Comparison of ENCODE assay signal across 1 cellular context in the genomic region with DNA sequence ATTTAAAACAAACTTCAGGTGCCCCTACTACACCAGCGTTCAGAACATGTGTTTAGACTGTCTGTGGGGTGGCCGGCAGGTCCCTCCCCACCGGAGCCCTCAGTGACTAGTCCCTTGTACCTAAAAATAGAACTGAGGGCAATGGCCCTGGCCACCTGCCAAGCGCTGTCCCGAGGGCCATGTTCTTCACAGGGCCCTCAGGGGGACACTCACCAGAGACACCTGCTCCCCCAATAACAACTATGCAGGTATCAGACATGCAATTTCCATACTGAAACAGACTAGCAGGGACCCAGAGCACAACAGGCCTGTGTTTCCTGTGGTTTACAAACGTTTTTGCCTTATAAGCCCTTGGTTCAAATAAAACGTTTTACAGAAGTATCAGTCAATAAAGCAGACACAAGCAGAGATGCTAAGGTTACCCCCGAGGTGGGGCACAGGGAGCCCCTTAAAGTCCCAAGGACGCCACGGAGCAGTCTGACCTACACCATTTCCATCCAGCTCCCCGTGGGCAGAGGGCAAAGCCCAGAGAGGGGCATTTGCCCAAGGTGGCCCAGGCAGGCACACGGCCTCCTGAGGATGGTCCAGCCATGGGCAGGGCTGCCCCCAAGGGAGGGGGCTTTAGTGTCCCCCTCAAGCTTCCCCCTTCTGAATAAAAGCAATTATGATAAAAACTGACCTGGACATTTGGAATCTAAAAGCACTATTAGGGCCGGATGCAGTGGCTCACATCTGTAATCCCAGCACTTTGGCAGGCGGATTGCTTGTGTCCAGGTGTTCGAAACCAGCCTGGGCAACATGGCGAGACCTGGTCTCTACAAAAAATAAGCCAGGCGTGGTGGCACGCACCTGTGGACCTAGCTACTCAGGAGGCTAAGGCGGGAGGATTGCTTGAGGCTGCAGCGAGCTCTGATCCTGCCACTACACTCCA.
TF ChIP-seq lines count a peak whose summit lies in the region.

No MANE protein-coding gene starts in this region.

TF ChIP-seq in K562, 482 proteins besides CTCF, POLR2A, EP300 and RAD21:
- TF ChIP-seq POU5F1 (IDR thresholded peaks at IDR 0.05; ENCODE audit: borderline replicate concordance, low read depth, low read length, partially characterized antibody) (no peak), SIN3A (IDR thresholded peaks at IDR 0.05; ENCODE audit: borderline replicate concordance in 2 of 2, control insufficient read depth in 1 of 2, low read depth in 2 of 2, low read length in 2 of 2) (no peak), PRMT5 (CRISPR knock-in tag; IDR thresholded peaks at IDR 0.05) (no peak), YBX1 (IDR thresholded peaks at IDR 0.05) (no peak), YY1 (IDR thresholded peaks at IDR 0.05; ENCODE audit: borderline replicate concordance in 1 of 3, control insufficient read depth in 1 of 3, extremely low read depth in 1 of 3, insufficient read depth in 3 of 3, insufficient read length in 1 of 3, insufficient replicate concordance in 2 of 3, low read depth in 1 of 3, low read length in 2 of 3) (peak in 1 of 3 experiments; percentile 38), NCOA2 (IDR thresholded peaks at IDR 0.05; ENCODE audit: partially characterized antibody in 2 of 2) (no peak), PTBP1 (IDR thresholded peaks at IDR 0.05; ENCODE audit: low read depth, low read length) (no peak), MEF2D (tag; conservative IDR thresholded peaks at IDR 0.05; ENCODE audit: low read depth) (peak; percentile 90), LCOR (CRISPR knock-in tag; IDR thresholded peaks at IDR 0.05) (no peak), MEF2A (IDR thresholded peaks at IDR 0.05; ENCODE audit: control insufficient read depth, low read depth, low read length) (peak; percentile 92), NFIC (IDR thresholded peaks at IDR 0.05) (peak; percentile 95)
- TF ChIP-seq, protein P1, sequence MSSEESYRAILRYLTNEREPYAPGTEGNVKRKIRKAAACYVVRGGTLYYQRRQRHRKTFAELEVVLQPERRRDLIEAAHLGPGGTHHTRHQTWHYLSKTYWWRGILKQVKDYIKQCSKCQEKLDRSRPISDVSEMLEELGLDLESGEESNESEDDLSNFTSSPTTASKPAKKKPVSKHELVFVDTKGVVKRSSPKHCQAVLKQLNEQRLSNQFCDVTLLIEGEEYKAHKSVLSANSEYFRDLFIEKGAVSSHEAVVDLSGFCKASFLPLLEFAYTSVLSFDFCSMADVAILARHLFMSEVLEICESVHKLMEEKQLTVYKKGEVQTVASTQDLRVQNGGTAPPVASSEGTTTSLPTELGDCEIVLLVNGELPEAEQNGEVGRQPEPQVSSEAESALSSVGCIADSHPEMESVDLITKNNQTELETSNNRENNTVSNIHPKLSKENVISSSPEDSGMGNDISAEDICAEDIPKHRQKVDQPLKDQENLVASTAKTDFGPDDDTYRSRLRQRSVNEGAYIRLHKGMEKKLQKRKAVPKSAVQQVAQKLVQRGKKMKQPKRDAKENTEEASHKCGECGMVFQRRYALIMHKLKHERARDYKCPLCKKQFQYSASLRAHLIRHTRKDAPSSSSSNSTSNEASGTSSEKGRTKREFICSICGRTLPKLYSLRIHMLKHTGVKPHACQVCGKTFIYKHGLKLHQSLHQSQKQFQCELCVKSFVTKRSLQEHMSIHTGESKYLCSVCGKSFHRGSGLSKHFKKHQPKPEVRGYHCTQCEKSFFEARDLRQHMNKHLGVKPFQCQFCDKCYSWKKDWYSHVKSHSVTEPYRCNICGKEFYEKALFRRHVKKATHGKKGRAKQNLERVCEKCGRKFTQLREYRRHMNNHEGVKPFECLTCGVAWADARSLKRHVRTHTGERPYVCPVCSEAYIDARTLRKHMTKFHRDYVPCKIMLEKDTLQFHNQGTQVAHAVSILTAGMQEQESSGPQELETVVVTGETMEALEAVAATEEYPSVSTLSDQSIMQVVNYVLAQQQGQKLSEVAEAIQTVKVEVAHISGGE (CRISPR knock-in tag; IDR thresholded peaks at IDR 0.05) = 0 out of 6 replicates have a peak, but pooled peaks of 1 of the 3 experiments have one; percentile 36
- TF ChIP-seq, protein P2, sequence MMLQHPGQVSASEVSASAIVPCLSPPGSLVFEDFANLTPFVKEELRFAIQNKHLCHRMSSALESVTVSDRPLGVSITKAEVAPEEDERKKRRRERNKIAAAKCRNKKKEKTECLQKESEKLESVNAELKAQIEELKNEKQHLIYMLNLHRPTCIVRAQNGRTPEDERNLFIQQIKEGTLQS (IDR thresholded peaks at IDR 0.05) = 0 out of 2 replicates have a peak, but pooled peaks have one; percentile 27
- TF ChIP-seq, protein P2 (CRISPR knock-in tag; conservative IDR thresholded peaks at IDR 0.05) = no peak
